In genomic region chr3:177329854-177330253, GRCh38 we compare ENCODE assay signal across 17 cellular contexts.
A peak's percentile ranks its signal among the peaks of the same experiment; 100 is the strongest.
DNase-seq lines count a peak whose midpoint lies in the region; ATAC-seq, FAIRE-seq and TF ChIP-seq lines count a peak whose summit lies in the region.
"Had no signal": no experiment of that assay in that cellular context is flagged by ENCODE, and none has a peak within 500 bp of the region (broad histone marks: within the 10 kb centered on the region; RNA-seq: fewer than 3 reads in every experiment).

No MANE protein-coding gene starts in this region.

- no peak for DNase-seq in heart left ventricle
- DNase-seq in right atrium auricular region (ENCODE audit: low spot score), result no peak
- DNase-seq in left ventricle myocardium inferior, result no peak
- peak in 3 of 6 donors; percentile 18 to 46 (median 23) for DNase-seq in pancreas
- no peak for DNase-seq in MV-4-11 (lab: John Stamatoyannopoulos, UW)
- DNase-seq in stimulated activated naive CD8-positive, alpha-beta T cell treated with anti-CD3 and anti-CD28 coated beads, Interleukin-15, Interleukin-2, amounts not matched to agents 100 U/mL and 50 U/mL, for 24 hours, result no peak
- DNase-seq in epidermal melanocyte (ENCODE audit: insufficient read length, low spot score), result no peak
- DNase-seq in posterior vena cava (ENCODE audit: low spot score), result no peak
- DNase-seq: Kasumi-1, NCI-H1417, NCI-H1930, NCI-H2171 treated with DMSO at 0.1 percent for 48 hours, NCI-H82, Peyer's patch had no signal

- ATAC-seq in heart left ventricle (peak; percentile 31 to 67 (median 42)), pancreas (peak; percentile 70 to 84 (median 82))
- no peak for ATAC-seq in stimulated activated naive CD8-positive, alpha-beta T cell treated with anti-CD3 and anti-CD28 coated beads, Interleukin-15, Interleukin-2, amounts not matched to agents 100 U/mL and 50 U/mL, for 24 hours

- H3K4me3 ChIP-seq in heart left ventricle (no peak overlapping the region), right atrium auricular region (no peak overlapping the region), left ventricle myocardium inferior (no peak overlapping the region), pancreas (no peak overlapping the region)
- H3K4me3 ChIP-seq: Peyer's patch had no signal

- WGBS in heart left ventricle, 4 donors, result 57 to 73% (median 64%) methylated on average over 3 of the region's 3 CpGs
- 53 to 57% methylated on average over 3 of the region's 3 CpGs for WGBS in pancreas, 2 donors

- no peak for FAIRE-seq in pancreas (lab: Jason Lieb, UNC)
- FAIRE-seq: A204.1, H54 had no signal

- H3K27ac ChIP-seq in heart left ventricle (peak overlapping the region in 5 of 12 donors; percentile 39 to 62 (median 47)), right atrium auricular region (peak overlapping the region in 1 of 2 donors; percentile 20), left ventricle myocardium inferior (replicated peaks) (peak overlapping the region; percentile 79), pancreas (no peak overlapping the region)
- H3K27ac ChIP-seq: C4-2B, Peyer's patch had no signal

- H3K9me3 ChIP-seq in heart left ventricle, result no peaks in the 10 kb centered on the region
- H3K9me3 ChIP-seq in right atrium auricular region, result no peaks in the 10 kb centered on the region
- no peaks in the 10 kb centered on the region for H3K9me3 ChIP-seq in left ventricle myocardium inferior (replicated peaks)
- H3K9me3 ChIP-seq in pancreas, result no peaks in the 10 kb centered on the region
- H3K9me3 ChIP-seq: Peyer's patch had no signal

- H3K36me3 ChIP-seq in heart left ventricle (no peaks in the 10 kb centered on the region), right atrium auricular region (no peaks in the 10 kb centered on the region), left ventricle myocardium inferior (no peaks in the 10 kb centered on the region), pancreas (no peaks in the 10 kb centered on the region)
- H3K36me3 ChIP-seq: Peyer's patch had no signal

- peaks cover 0 to 37% (median 17%) of the 10 kb centered on the region in 12 donors for H3K4me1 ChIP-seq in heart left ventricle
- peaks cover 0 to 18% of the 10 kb centered on the region in 2 donors for H3K4me1 ChIP-seq in right atrium auricular region
- H3K4me1 ChIP-seq in left ventricle myocardium inferior, result peaks cover 36% of the 10 kb centered on the region
- no peaks in the 10 kb centered on the region for H3K4me1 ChIP-seq in pancreas

- intact Hi-C loops in heart left ventricle (cut with DNase I), result loop anchor here in 4 of 10 donors (5.0 kb wide), 2 partner anchors 33 to 38 kb away; no protein-coding TSS in a partner anchor
- intact Hi-C loops in left ventricle myocardium inferior (cut with micrococcal nuclease), result no loop called here
- intact Hi-C loops in pancreas (cut with DNase I), result no loop called here
- intact Hi-C loops in posterior vena cava (cut with DNase I), result no loop called here

- no peaks in the 10 kb centered on the region for H3K27me3 ChIP-seq in heart left ventricle
- no peaks in the 10 kb centered on the region for H3K27me3 ChIP-seq in right atrium auricular region
- H3K27me3 ChIP-seq in left ventricle myocardium inferior (ENCODE audit: low read depth), result no peaks in the 10 kb centered on the region
- H3K27me3 ChIP-seq in pancreas, result no peaks in the 10 kb centered on the region
- H3K27me3 ChIP-seq: Peyer's patch had no signal

- no peak for TF ChIP-seq POLR2A in heart left ventricle (IDR thresholded peaks at IDR 0.05)

- TF ChIP-seq CTCF in heart left ventricle (IDR thresholded peaks at IDR 0.05) (no peak), right atrium auricular region (IDR thresholded peaks at IDR 0.05) (no peak), left ventricle myocardium inferior (IDR thresholded peaks at IDR 0.05; ENCODE audit: borderline replicate concordance) (no peak), pancreas (IDR thresholded peaks at IDR 0.05) (no peak)
